In genomic region chr5:62306494-62307363, GRCh38 we compare ENCODE assay signal across 1 cellular context.
TF ChIP-seq lines count a peak whose summit lies in the region.

No MANE protein-coding gene starts in this region.

TF ChIP-seq in HepG2, 621 proteins besides CTCF, POLR2A, EP300 and RAD21 (continued from another document and continues in another):
- TF ChIP-seq FOXP4 (CRISPR knock-in tag; IDR thresholded peaks at IDR 0.05) (no peak), CREBL2 (CRISPR knock-in tag; IDR thresholded peaks at IDR 0.05; ENCODE audit: borderline replicate concordance) (no peak), ZSCAN31 (CRISPR knock-in tag; IDR thresholded peaks at IDR 0.05; ENCODE audit: low read depth) (no peak), KLF6 (CRISPR knock-in tag; IDR thresholded peaks at IDR 0.05) (no peak; the same call in 1 of the 2 replicates), PRPF4 (IDR thresholded peaks at IDR 0.05; ENCODE audit: low read depth, low read length, poor library complexity, severe bottlenecking) (no peak), PHF8 (CRISPR knock-in tag; IDR thresholded peaks at IDR 0.05) (peak; percentile 67; the same call in 1 of the 2 replicates), KDM1A (CRISPR knock-in tag; IDR thresholded peaks at IDR 0.05) (no peak), HHEX (CRISPR knock-in tag; IDR thresholded peaks at IDR 0.05) (no peak), ARID4A (CRISPR knock-in tag; IDR thresholded peaks at IDR 0.05; ENCODE audit: borderline replicate concordance) (peak; percentile 10; the same call in 1 of the 2 replicates), REL (CRISPR knock-in tag; conservative IDR thresholded peaks at IDR 0.05) (no peak), ZC3H4 (CRISPR knock-in tag; IDR thresholded peaks at IDR 0.05; ENCODE audit: borderline replicate concordance) (no peak), SP4 (CRISPR knock-in tag; IDR thresholded peaks at IDR 0.05) (no peak), HOXA3 (CRISPR knock-in tag; IDR thresholded peaks at IDR 0.05) (no peak), RAD51 (IDR thresholded peaks at IDR 0.05; ENCODE audit: borderline replicate concordance) (no peak), ATAD3A (CRISPR knock-in tag; IDR thresholded peaks at IDR 0.05) (no peak), CHD2 (IDR thresholded peaks at IDR 0.05; ENCODE audit: low read depth, low read length) (no peak), HMGA1 (CRISPR knock-in tag; conservative IDR thresholded peaks at IDR 0.05) (no peak), ZSCAN21 (CRISPR knock-in tag; IDR thresholded peaks at IDR 0.05; ENCODE audit: borderline replicate concordance) (no peak), KDM5B (CRISPR knock-in tag; IDR thresholded peaks at IDR 0.05; ENCODE audit: borderline replicate concordance) (no peak), POLR2AphosphoS5 (IDR thresholded peaks at IDR 0.05; ENCODE audit: low read depth, low read length) (no peak), RFXAP (CRISPR knock-in tag; IDR thresholded peaks at IDR 0.05; ENCODE audit: borderline replicate concordance) (no peak), GPN1 (CRISPR knock-in tag; IDR thresholded peaks at IDR 0.05; ENCODE audit: borderline replicate concordance) (no peak), ZNF724P (CRISPR knock-in tag; IDR thresholded peaks at IDR 0.05; ENCODE audit: borderline replicate concordance) (no peak), SRSF1 (optimal IDR thresholded peaks at IDR 0.05; ENCODE audit: low read depth, low read length) (peak; percentile 80), FIP1L1 (IDR thresholded peaks at IDR 0.05; ENCODE audit: borderline replicate concordance, insufficient read depth, low read depth, low read length) (no peak), EED (CRISPR knock-in tag; IDR thresholded peaks at IDR 0.05) (no peak), ZNF253 (CRISPR knock-in tag; IDR thresholded peaks at IDR 0.05; ENCODE audit: borderline replicate concordance) (no peak), RBFOX2 (IDR thresholded peaks at IDR 0.05; ENCODE audit: low read depth, low read length) (0 out of 2 replicates have a peak, but pooled peaks have one; percentile 46), ARNT2 (CRISPR knock-in tag; IDR thresholded peaks at IDR 0.05; ENCODE audit: low read depth) (no peak), ESRRA (CRISPR knock-in tag; IDR thresholded peaks at IDR 0.05; ENCODE audit: low read depth) (no peak), PPARG (CRISPR knock-in tag; conservative IDR thresholded peaks at IDR 0.05) (no peak), POLR2AphosphoS2 (IDR thresholded peaks at IDR 0.05; ENCODE audit: low read depth, low read length) (no peak), MTF2 (CRISPR knock-in tag; IDR thresholded peaks at IDR 0.05; ENCODE audit: borderline replicate concordance) (no peak), ZMYM4 (CRISPR knock-in tag; IDR thresholded peaks at IDR 0.05) (no peak), SOX6 (IDR thresholded peaks at IDR 0.05) (no peak), SOX6 (CRISPR knock-in tag; IDR thresholded peaks at IDR 0.05) (no peak), ZBTB42 (CRISPR knock-in tag; IDR thresholded peaks at IDR 0.05) (no peak), ZNF44 (CRISPR knock-in tag; IDR thresholded peaks at IDR 0.05) (no peak), HDAC1 (CRISPR knock-in tag; IDR thresholded peaks at IDR 0.05) (no peak), ZNF879 (CRISPR knock-in tag; IDR thresholded peaks at IDR 0.05) (0 out of 2 replicates have a peak, but pooled peaks have one; percentile 46), GABPB1 (CRISPR knock-in tag; IDR thresholded peaks at IDR 0.05) (no peak), NBN (conservative IDR thresholded peaks at IDR 0.05) (no peak), MXD4 (CRISPR knock-in tag; IDR thresholded peaks at IDR 0.05) (no peak), ZBTB2 (CRISPR knock-in tag; IDR thresholded peaks at IDR 0.05; ENCODE audit: low read depth) (no peak), CEBPB (IDR thresholded peaks at IDR 0.05; ENCODE audit: borderline replicate concordance, low read depth, low read length) (no peak)
- TF ChIP-seq, protein P1, sequence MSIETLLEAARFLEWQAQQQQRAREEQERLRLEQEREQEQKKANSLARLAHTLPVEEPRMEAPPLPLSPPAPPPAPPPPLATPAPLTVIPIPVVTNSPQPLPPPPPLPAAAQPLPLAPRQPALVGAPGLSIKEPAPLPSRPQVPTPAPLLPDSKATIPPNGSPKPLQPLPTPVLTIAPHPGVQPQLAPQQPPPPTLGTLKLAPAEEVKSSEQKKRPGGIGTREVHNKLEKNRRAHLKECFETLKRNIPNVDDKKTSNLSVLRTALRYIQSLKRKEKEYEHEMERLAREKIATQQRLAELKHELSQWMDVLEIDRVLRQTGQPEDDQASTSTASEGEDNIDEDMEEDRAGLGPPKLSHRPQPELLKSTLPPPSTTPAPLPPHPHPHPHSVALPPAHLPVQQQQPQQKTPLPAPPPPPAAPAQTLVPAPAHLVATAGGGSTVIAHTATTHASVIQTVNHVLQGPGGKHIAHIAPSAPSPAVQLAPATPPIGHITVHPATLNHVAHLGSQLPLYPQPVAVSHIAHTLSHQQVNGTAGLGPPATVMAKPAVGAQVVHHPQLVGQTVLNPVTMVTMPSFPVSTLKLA (IDR thresholded peaks at IDR 0.05) = no peak
- TF ChIP-seq, protein P2, sequence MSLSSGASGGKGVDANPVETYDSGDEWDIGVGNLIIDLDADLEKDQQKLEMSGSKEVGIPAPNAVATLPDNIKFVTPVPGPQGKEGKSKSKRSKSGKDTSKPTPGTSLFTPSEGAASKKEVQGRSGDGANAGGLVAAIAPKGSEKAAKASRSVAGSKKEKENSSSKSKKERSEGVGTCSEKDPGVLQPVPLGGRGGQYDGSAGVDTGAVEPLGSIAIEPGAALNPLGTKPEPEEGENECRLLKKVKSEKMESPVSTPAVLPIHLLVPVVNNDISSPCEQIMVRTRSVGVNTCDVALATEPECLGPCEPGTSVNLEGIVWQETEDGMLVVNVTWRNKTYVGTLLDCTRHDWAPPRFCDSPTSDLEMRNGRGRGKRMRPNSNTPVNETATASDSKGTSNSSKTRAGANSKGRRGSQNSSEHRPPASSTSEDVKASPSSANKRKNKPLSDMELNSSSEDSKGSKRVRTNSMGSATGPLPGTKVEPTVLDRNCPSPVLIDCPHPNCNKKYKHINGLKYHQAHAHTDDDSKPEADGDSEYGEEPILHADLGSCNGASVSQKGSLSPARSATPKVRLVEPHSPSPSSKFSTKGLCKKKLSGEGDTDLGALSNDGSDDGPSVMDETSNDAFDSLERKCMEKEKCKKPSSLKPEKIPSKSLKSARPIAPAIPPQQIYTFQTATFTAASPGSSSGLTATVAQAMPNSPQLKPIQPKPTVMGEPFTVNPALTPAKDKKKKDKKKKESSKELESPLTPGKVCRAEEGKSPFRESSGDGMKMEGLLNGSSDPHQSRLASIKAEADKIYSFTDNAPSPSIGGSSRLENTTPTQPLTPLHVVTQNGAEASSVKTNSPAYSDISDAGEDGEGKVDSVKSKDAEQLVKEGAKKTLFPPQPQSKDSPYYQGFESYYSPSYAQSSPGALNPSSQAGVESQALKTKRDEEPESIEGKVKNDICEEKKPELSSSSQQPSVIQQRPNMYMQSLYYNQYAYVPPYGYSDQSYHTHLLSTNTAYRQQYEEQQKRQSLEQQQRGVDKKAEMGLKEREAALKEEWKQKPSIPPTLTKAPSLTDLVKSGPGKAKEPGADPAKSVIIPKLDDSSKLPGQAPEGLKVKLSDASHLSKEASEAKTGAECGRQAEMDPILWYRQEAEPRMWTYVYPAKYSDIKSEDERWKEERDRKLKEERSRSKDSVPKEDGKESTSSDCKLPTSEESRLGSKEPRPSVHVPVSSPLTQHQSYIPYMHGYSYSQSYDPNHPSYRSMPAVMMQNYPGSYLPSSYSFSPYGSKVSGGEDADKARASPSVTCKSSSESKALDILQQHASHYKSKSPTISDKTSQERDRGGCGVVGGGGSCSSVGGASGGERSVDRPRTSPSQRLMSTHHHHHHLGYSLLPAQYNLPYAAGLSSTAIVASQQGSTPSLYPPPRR (CRISPR knock-in tag; IDR thresholded peaks at IDR 0.05; ENCODE audit: borderline replicate concordance) = no peak
- TF ChIP-seq, protein P3, sequence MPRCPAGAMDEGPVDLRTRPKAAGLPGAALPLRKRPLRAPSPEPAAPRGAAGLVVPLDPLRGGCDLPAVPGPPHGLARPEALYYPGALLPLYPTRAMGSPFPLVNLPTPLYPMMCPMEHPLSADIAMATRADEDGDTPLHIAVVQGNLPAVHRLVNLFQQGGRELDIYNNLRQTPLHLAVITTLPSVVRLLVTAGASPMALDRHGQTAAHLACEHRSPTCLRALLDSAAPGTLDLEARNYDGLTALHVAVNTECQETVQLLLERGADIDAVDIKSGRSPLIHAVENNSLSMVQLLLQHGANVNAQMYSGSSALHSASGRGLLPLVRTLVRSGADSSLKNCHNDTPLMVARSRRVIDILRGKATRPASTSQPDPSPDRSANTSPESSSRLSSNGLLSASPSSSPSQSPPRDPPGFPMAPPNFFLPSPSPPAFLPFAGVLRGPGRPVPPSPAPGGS (CRISPR knock-in tag; IDR thresholded peaks at IDR 0.05) = no peak
- TF ChIP-seq, protein P4, sequence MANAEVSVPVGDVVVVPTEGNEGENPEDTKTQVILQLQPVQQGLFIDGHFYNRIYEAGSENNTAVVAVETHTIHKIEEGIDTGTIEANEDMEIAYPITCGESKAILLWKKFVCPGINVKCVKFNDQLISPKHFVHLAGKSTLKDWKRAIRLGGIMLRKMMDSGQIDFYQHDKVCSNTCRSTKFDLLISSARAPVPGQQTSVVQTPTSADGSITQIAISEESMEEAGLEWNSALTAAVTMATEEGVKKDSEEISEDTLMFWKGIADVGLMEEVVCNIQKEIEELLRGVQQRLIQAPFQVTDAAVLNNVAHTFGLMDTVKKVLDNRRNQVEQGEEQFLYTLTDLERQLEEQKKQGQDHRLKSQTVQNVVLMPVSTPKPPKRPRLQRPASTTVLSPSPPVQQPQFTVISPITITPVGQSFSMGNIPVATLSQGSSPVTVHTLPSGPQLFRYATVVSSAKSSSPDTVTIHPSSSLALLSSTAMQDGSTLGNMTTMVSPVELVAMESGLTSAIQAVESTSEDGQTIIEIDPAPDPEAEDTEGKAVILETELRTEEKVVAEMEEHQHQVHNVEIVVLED (CRISPR knock-in tag; IDR thresholded peaks at IDR 0.05; ENCODE audit: borderline replicate concordance) = no peak
- TF ChIP-seq, protein P5, sequence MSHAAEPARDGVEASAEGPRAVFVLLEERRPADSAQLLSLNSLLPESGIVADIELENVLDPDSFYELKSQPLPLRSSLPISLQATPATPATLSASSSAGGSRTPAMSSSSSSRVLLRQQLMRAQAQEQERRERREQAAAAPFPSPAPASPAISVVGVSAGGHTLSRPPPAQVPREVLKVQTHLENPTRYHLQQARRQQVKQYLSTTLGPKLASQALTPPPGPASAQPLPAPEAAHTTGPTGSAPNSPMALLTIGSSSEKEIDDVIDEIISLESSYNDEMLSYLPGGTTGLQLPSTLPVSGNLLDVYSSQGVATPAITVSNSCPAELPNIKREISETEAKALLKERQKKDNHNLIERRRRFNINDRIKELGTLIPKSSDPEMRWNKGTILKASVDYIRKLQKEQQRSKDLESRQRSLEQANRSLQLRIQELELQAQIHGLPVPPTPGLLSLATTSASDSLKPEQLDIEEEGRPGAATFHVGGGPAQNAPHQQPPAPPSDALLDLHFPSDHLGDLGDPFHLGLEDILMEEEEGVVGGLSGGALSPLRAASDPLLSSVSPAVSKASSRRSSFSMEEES (CRISPR knock-in tag; IDR thresholded peaks at IDR 0.05) = no peak
